In genomic region chr14:20609215-20610001, GRCh38 we compare ENCODE assay signal across 1 cellular context.
TF ChIP-seq lines count a peak whose summit lies in the region.

No MANE protein-coding gene starts in this region.

TF ChIP-seq in HepG2, 621 proteins besides CTCF, POLR2A, EP300 and RAD21 (continued from another document and continues in another):
- TF ChIP-seq BCLAF1 (IDR thresholded peaks at IDR 0.05) = no peak
- no peak for TF ChIP-seq HCFC1 (IDR thresholded peaks at IDR 0.05; ENCODE audit: low read depth, low read length)
- no peak for TF ChIP-seq ZNF468 (CRISPR knock-in tag; IDR thresholded peaks at IDR 0.05)
- TF ChIP-seq NPAS2 (CRISPR knock-in tag; IDR thresholded peaks at IDR 0.05; ENCODE audit: borderline replicate concordance) = no peak
- no peak for TF ChIP-seq RARA (CRISPR knock-in tag; IDR thresholded peaks at IDR 0.05)
- peak; percentile 46; the same call in 1 of the 2 replicates for TF ChIP-seq KLF6 (CRISPR knock-in tag; IDR thresholded peaks at IDR 0.05)
- TF ChIP-seq ZNF17 (CRISPR knock-in tag; IDR thresholded peaks at IDR 0.05) = no peak
- no peak for TF ChIP-seq MBD4 (IDR thresholded peaks at IDR 0.05; ENCODE audit: borderline replicate concordance, low read length)
- TF ChIP-seq ELF1 (CRISPR knock-in tag; IDR thresholded peaks at IDR 0.05) = peak; percentile 14; the same call in 1 of the 2 replicates
- no peak for TF ChIP-seq PLRG1 (conservative IDR thresholded peaks at IDR 0.05)
- peak; percentile 84; the same call in 1 of the 2 replicates for TF ChIP-seq CCDC6 (CRISPR knock-in tag; IDR thresholded peaks at IDR 0.05)
- 0 out of 2 replicates have a peak, but pooled peaks have one; percentile 14 for TF ChIP-seq JUND (CRISPR knock-in tag; IDR thresholded peaks at IDR 0.05)
- no peak for TF ChIP-seq KLF9 (CRISPR knock-in tag; IDR thresholded peaks at IDR 0.05; ENCODE audit: low read depth)
- TF ChIP-seq ZNF34 (CRISPR knock-in tag; IDR thresholded peaks at IDR 0.05; ENCODE audit: borderline replicate concordance) = no peak
- TF ChIP-seq BRD4 (CRISPR knock-in tag; IDR thresholded peaks at IDR 0.05) = no peak
- peak; percentile 91 for TF ChIP-seq SMC3 (IDR thresholded peaks at IDR 0.05; ENCODE audit: low read length)
- TF ChIP-seq ZNF710 (CRISPR knock-in tag; IDR thresholded peaks at IDR 0.05; ENCODE audit: borderline replicate concordance) = no peak; the same call in 1 of the 2 replicates
- no peak for TF ChIP-seq MLLT10 (CRISPR knock-in tag; IDR thresholded peaks at IDR 0.05)
- no peak for TF ChIP-seq ZNF670 (CRISPR knock-in tag; IDR thresholded peaks at IDR 0.05; ENCODE audit: borderline replicate concordance)
- TF ChIP-seq ZBED4 (CRISPR knock-in tag; IDR thresholded peaks at IDR 0.05; ENCODE audit: borderline replicate concordance) = no peak; the same call in 1 of the 2 replicates
- no peak for TF ChIP-seq TMF1 (CRISPR knock-in tag; IDR thresholded peaks at IDR 0.05; ENCODE audit: low read depth)
- no peak for TF ChIP-seq PAX8 (CRISPR knock-in tag; IDR thresholded peaks at IDR 0.05; ENCODE audit: borderline replicate concordance)
- peak; percentile 38 for TF ChIP-seq ZFP36 (IDR thresholded peaks at IDR 0.05; ENCODE audit: borderline replicate concordance, low read depth, low read length, partially characterized antibody)
- TF ChIP-seq IKZF1 (IDR thresholded peaks at IDR 0.05) = no peak
- no peak for TF ChIP-seq ZNF678 (CRISPR knock-in tag; IDR thresholded peaks at IDR 0.05)
- peak; percentile 40; the same call in 1 of the 2 replicates for TF ChIP-seq RXRA (CRISPR knock-in tag; IDR thresholded peaks at IDR 0.05)
- no peak for TF ChIP-seq CCAR2 (optimal IDR thresholded peaks at IDR 0.05; ENCODE audit: low read depth, low read length)
- peak; percentile 78; the same call in 1 of the 2 replicates for TF ChIP-seq ZFP91 (CRISPR knock-in tag; IDR thresholded peaks at IDR 0.05; ENCODE audit: borderline replicate concordance)
- no peak for TF ChIP-seq ZNF709 (CRISPR knock-in tag; IDR thresholded peaks at IDR 0.05)
- TF ChIP-seq ZNF329 (CRISPR knock-in tag; IDR thresholded peaks at IDR 0.05; ENCODE audit: low read depth) = no peak
- TF ChIP-seq ZNF367 (CRISPR knock-in tag; IDR thresholded peaks at IDR 0.05; ENCODE audit: borderline replicate concordance) = no peak
- TF ChIP-seq TEAD3 (CRISPR knock-in tag; optimal IDR thresholded peaks at IDR 0.05; ENCODE audit: borderline replicate concordance) = peak; percentile 71
- TF ChIP-seq, protein P1, sequence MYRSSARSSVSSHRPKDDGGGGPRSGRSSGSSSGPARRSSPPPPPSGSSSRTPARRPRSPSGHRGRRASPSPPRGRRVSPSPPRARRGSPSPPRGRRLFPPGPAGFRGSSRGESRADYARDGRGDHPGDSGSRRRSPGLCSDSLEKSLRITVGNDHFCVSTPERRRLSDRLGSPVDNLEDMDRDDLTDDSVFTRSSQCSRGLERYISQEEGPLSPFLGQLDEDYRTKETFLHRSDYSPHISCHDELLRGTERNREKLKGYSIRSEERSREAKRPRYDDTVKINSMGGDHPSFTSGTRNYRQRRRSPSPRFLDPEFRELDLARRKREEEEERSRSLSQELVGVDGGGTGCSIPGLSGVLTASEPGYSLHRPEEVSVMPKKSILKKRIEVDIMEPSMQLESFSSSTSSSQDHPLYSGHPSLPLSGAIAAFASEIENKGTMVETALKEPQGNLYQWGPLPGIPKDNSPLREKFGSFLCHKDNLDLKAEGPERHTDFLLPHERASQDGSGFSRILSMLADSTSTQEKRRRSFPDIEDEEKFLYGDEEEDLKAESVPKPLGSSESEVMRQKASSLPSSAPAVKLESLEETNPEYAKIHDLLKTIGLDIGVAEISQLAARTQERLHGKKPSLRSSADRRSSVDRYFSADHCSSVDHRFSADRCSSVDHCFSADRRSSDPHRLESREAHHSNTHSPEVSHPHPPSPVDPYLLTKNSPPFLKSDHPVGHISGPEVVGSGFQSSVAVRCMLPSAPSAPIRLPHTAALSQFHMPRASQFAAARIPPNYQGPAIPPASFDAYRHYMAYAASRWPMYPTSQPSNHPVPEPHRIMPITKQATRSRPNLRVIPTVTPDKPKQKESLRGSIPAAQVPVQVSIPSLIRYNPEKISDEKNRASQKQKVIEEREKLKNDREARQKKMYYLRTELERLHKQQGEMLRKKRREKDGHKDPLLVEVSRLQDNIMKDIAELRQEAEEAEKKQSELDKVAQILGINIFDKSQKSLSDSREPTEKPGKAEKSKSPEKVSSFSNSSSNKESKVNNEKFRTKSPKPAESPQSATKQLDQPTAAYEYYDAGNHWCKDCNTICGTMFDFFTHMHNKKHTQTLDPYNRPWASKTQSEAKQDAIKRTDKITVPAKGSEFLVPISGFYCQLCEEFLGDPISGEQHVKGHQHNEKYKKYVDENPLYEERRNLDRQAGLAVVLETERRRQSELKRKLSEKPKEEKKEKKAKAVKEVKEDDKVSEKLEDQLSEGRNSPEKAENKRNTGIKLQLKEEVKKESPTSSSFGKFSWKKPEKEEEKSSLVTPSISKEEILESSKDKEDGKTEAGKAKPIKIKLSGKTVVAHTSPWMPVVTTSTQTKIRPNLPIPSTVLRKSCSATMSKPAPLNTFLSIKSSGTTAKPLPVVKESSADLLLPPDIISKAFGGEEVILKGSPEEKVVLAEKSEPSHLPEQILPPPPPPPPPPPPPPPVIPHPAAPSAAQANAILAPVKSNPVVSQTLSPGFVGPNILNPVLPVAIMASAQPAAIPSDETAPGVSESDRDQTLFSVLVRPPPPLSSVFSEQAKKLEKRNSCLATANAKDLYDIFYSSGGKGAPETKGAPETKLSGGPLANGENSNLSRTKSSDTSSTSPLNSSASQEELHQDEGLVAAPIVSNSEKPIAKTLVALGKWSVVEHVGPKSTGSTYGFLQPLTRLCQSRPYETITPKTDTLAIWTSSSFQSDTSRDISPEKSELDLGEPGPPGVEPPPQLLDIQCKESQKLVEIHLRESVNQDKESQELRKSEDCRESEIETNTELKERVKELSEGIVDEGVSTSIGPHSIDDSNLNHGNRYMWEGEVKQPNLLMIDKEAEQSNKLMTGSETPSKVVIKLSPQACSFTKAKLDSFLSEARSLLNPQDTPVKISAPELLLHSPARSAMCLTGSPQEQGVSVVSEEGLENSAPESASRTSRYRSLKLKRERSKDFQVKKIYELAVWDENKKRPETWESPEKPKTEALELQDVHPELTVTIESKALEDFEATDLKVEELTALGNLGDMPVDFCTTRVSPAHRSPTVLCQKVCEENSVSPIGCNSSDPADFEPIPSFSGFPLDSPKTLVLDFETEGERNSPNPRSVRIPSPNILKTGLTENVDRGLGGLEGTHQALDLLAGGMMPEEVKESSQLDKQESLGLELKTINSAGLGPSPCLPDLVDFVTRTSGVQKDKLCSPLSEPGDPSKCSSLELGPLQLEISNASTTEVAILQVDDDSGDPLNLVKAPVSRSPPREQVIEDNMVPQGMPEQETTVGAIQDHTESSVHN (CRISPR knock-in tag; IDR thresholded peaks at IDR 0.05) = no peak
- TF ChIP-seq BATF2 (CRISPR knock-in tag; IDR thresholded peaks at IDR 0.05) = no peak
- no peak for TF ChIP-seq POLR2AphosphoS5 (IDR thresholded peaks at IDR 0.05; ENCODE audit: low read depth, low read length)
- 0 out of 2 replicates have a peak, but pooled peaks have one; percentile 0 for TF ChIP-seq JUN (CRISPR knock-in tag; IDR thresholded peaks at IDR 0.05)
- TF ChIP-seq ZNF232 (CRISPR knock-in tag; IDR thresholded peaks at IDR 0.05; ENCODE audit: borderline replicate concordance) = peak; percentile 87
- TF ChIP-seq EEA1 (CRISPR knock-in tag; IDR thresholded peaks at IDR 0.05; ENCODE audit: borderline replicate concordance) = no peak
- no peak for TF ChIP-seq SKI (IDR thresholded peaks at IDR 0.05; ENCODE audit: partially characterized antibody)
- TF ChIP-seq MTA1 (CRISPR knock-in tag; IDR thresholded peaks at IDR 0.05; ENCODE audit: borderline replicate concordance) = peak; percentile 36; the same call in 1 of the 2 replicates
- no peak for TF ChIP-seq ZNF878 (CRISPR knock-in tag; IDR thresholded peaks at IDR 0.05)
- TF ChIP-seq PHF5A (CRISPR knock-in tag; IDR thresholded peaks at IDR 0.05; ENCODE audit: low read depth, unreplicated experiment) = no peak
